17 cellular contexts compared by ENCODE assay signal in the genomic region with DNA sequence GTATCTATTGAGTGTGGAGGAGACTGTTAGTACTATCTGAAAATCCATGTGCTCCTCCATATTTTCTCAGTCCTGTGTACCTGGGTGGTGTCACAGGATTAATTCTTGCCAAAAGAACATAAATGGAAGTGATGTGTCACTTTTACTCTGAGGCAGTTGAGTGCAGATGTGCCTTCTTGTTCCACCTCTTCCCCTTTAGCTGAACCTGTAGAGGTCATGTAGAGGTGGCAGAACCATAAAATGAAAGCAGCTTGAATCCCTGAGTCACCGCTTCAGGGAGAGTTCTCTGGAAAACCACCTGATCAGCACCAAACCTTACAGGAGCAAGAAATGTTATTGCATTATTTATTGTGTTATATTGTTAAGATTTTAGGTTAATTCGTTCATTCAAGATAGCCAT. TPM values are rescaled to one million over a fixed set of nuclear protein-coding genes. Genes with fewer than 3 reads are reported as not detected.
DNase-seq lines count a peak whose midpoint lies in the region; ATAC-seq and TF ChIP-seq lines count a peak whose summit lies in the region.
"Had no signal": no experiment of that assay in that cellular context is flagged by ENCODE, and none has a peak within 500 bp of the region (broad histone marks: within the 10 kb centered on the region; RNA-seq: fewer than 3 reads in every experiment).

No MANE protein-coding gene starts in this region.

- DNase-seq in MCF 10A (ENCODE audit: unreplicated experiment) (peak; percentile 34), breast epithelium (ENCODE audit: low spot score in 2 of 2) (no peak), SW480 (ENCODE audit: low spot score) (peak; percentile 45), glomerular visceral epithelial cell (ENCODE audit: extremely low spot score) (peak; percentile 20), occipital lobe (lab: John Stamatoyannopoulos, UW) (no peak)
- no peak for DNase-seq in effector memory CD4-positive, alpha-beta T cell
- DNase-seq: activated naive CD4-positive, alpha-beta T cell treated with Interleukin-2 at 50 U/mL for 16 hours; NCI-H1417 treated with DMSO at 0.1 percent for 48 hours; NCI-H510A treated with DMSO at 0.1 percent for 48 hours; stimulated activated CD4-positive, alpha-beta T cell treated with anti-CD3 and anti-CD28 coated beads, Interleukin-4, amount 100 ng/mL, for 4 hours; T-helper 2 cell; thyroid gland had no signal

- H3K27me3 ChIP-seq in breast epithelium, result no peaks in the 10 kb centered on the region
- H3K27me3 ChIP-seq in effector memory CD4-positive, alpha-beta T cell (replicated peaks; ENCODE audit: control insufficient read depth, insufficient read depth, low read length, poor library complexity, severe bottlenecking), result no peaks in the 10 kb centered on the region
- H3K27me3 ChIP-seq: cardiac muscle cell, gastroesophageal sphincter, thyroid gland had no signal

- TF ChIP-seq CTCF in MCF 10A (IDR thresholded peaks at IDR 0.05; ENCODE audit: unreplicated experiment) (no peak), breast epithelium (IDR thresholded peaks at IDR 0.05) (no peak)

- no peak overlapping the region for H3K4me3 ChIP-seq in breast epithelium
- H3K4me3 ChIP-seq in effector memory CD4-positive, alpha-beta T cell (ENCODE audit: insufficient read depth, low read depth, low read length, poor library complexity, severe bottlenecking), result no peak overlapping the region
- H3K4me3 ChIP-seq: cardiac muscle cell, gastroesophageal sphincter, thyroid gland had no signal

- no peak overlapping the region for H3K4me3 Mint-ChIP-seq in MCF 10A (ENCODE audit: unreplicated experiment)

- ATAC-seq in HG02938 (IDR thresholded peaks at IDR 0.05; ENCODE audit: unreplicated experiment) (no peak), HG03432 (IDR thresholded peaks at IDR 0.05; ENCODE audit: unreplicated experiment) (no peak)
- ATAC-seq: gastroesophageal sphincter had no signal

- BruUV-seq in MCF 10A (replicated peaks; lab: Mats Ljungman, UMichigan), result no TSS peak

- H3K4me1 ChIP-seq in breast epithelium, result no peaks in the 10 kb centered on the region
- H3K4me1 ChIP-seq in effector memory CD4-positive, alpha-beta T cell (ENCODE audit: control insufficient read depth, insufficient read depth, low read length, poor library complexity, severe bottlenecking), result no peaks in the 10 kb centered on the region
- H3K4me1 ChIP-seq: gastroesophageal sphincter, thyroid gland had no signal

- H3K27ac Mint-ChIP-seq in MCF 10A (ENCODE audit: low read depth, unreplicated experiment), result no peak overlapping the region

- no peaks in the 10 kb centered on the region for H3K27me3 Mint-ChIP-seq in MCF 10A (ENCODE audit: insufficient read depth, unreplicated experiment)

- TF ChIP-seq POLR2A in breast epithelium (IDR thresholded peaks at IDR 0.05), result no peak

- CTCF ChIA-PET in MCF 10A (lab: Yijun Ruan, JAX), result interaction anchor here (0.8 to 1.0 kb wide), 3 partner anchors 12 to 84 kb away, joined by 3 to 5 read pairs (median 3); no protein-coding TSS in a partner anchor

- H3K4me1 Mint-ChIP-seq in MCF 10A (ENCODE audit: insufficient read depth, unreplicated experiment), result peaks cover 9% of the 10 kb centered on the region

- H3K9me3 Mint-ChIP-seq in MCF 10A (ENCODE audit: unreplicated experiment), result no peaks in the 10 kb centered on the region

- H3K36me3 Mint-ChIP-seq in MCF 10A (ENCODE audit: insufficient read depth, unreplicated experiment), result no peaks in the 10 kb centered on the region

- H3K9me3 ChIP-seq in breast epithelium, result no peaks in the 10 kb centered on the region
- H3K9me3 ChIP-seq in effector memory CD4-positive, alpha-beta T cell (ENCODE audit: control insufficient read depth, low read length), result no peaks in the 10 kb centered on the region
- H3K9me3 ChIP-seq: gastroesophageal sphincter, thyroid gland had no signal

- H3K36me3 ChIP-seq in breast epithelium, result no peaks in the 10 kb centered on the region
- no peaks in the 10 kb centered on the region for H3K36me3 ChIP-seq in effector memory CD4-positive, alpha-beta T cell (ENCODE audit: control insufficient read depth, insufficient read depth, low read length)
- H3K36me3 ChIP-seq: cardiac muscle cell, gastroesophageal sphincter, thyroid gland had no signal

- intact Hi-C loops in MCF 10A (cut with micrococcal nuclease) (no loop called here), breast epithelium (cut with DNase I; ENCODE audit: low total_unique reads) (no loop called here)

- no peak overlapping the region for H3K27ac ChIP-seq in breast epithelium
- no peak overlapping the region for H3K27ac ChIP-seq in effector memory CD4-positive, alpha-beta T cell (ENCODE audit: insufficient read depth, low read length, poor library complexity, severe bottlenecking)
- H3K27ac ChIP-seq: cardiac muscle cell, gastroesophageal sphincter, RWPE1, thyroid gland had no signal

- POLR2A ChIA-PET in MCF 10A (lab: Yijun Ruan, JAX), result interaction anchor here (1.5 to 1.9 kb wide), 2 partner anchors 15 to 17 kb away, joined by 4 to 21 read pairs; a partner anchor contains a TSS

RNA-seq across cellular contexts. Expression of a gene that starts 14.7 kb away (rescaled TPM):
- total RNA-seq in MCF 10A (2022), result 603 and 694 TPM in 2 replicates
- total RNA-seq in breast epithelium, result 100 to 1,000 TPM; 327 to 469 (median 356) TPM
- total RNA-seq in occipital lobe, result 200 TPM

Comparison
In these comparisons a context has a peak if more than half of its experiments do, and no peak if none do; other contexts are left out.
1. DNase-seq: peak in MCF 10A (single experiment), SW480 (single experiment) and glomerular visceral epithelial cell (single experiment); none in breast epithelium (0 of 2), occipital lobe (single experiment) and effector memory CD4-positive, alpha-beta T cell (0 of 3).